8 cellular contexts compared by ENCODE assay signal in genomic region chr18:48947583-48947982, GRCh38. TPM values are rescaled to one million over a fixed set of nuclear protein-coding genes. Genes with fewer than 3 reads are reported as not detected.
DNase-seq lines count a peak whose midpoint lies in the region; ATAC-seq and TF ChIP-seq lines count a peak whose summit lies in the region.

No MANE protein-coding gene starts in this region.

- peak overlapping the region; percentile 99 for H3K4me3 Mint-ChIP-seq in activated T-helper 17 cell treated with anti-CD3 and anti-CD28 coated beads, Interleukin-2, amount 50 U/mL, for 72 hours

- peaks cover 80% of the 10 kb centered on the region for H3K36me3 Mint-ChIP-seq in activated T-helper 17 cell treated with anti-CD3 and anti-CD28 coated beads, Interleukin-2, amount 50 U/mL, for 72 hours (ENCODE audit: low read depth)

- no peak for TF ChIP-seq CTCF in GM13976 (IDR thresholded peaks at IDR 0.05; ENCODE audit: borderline replicate concordance, control extremely low read depth, extremely low read depth, insufficient read depth, missing control alignments)

- DNase-seq in NCI-H748 (lab: John Stamatoyannopoulos, UW; ENCODE audit: unreplicated experiment) (peak; percentile 38), NCI-H748 treated with DMSO at 0.1 percent for 48 hours (lab: John Stamatoyannopoulos, UW) (no peak), COLO829 (ENCODE audit: low spot score) (no peak), GM13976 (ENCODE audit: low spot score) (no peak)
- peak; percentile 25 for DNase-seq in stimulated activated CD8-positive, alpha-beta memory T cell treated with anti-CD3 and anti-CD28 coated beads, Interleukin-4, amount 100 ng/mL, for 48 hours

- H3K9me3 ChIP-seq in iPS-18c (ENCODE audit: control insufficient read depth, insufficient read depth, low read length), result no peaks in the 10 kb centered on the region

- no peaks in the 10 kb centered on the region for H3K9me3 Mint-ChIP-seq in activated T-helper 17 cell treated with anti-CD3 and anti-CD28 coated beads, Interleukin-2, amount 50 U/mL, for 72 hours

- H3K27ac Mint-ChIP-seq in activated T-helper 17 cell treated with anti-CD3 and anti-CD28 coated beads, Interleukin-2, amount 50 U/mL, for 72 hours, result peak overlapping the region; percentile 96

- in situ Hi-C loops in GM13976 (cut with MboI; ENCODE audit: low sequenced_read_pairs, unreplicated experiment), result no loop called here

- H3K27me3 Mint-ChIP-seq in activated T-helper 17 cell treated with anti-CD3 and anti-CD28 coated beads, Interleukin-2, amount 50 U/mL, for 72 hours, result no peaks in the 10 kb centered on the region

- H3K4me1 Mint-ChIP-seq in activated T-helper 17 cell treated with anti-CD3 and anti-CD28 coated beads, Interleukin-2, amount 50 U/mL, for 72 hours, result peaks cover 41% of the 10 kb centered on the region

- peak overlapping the region; percentile 80 for H3K4me3 ChIP-seq in iPS-18c (ENCODE audit: insufficient read depth, low read depth, low read length)

- ATAC-seq in activated T-helper 17 cell treated with anti-CD3 and anti-CD28 coated beads, Interleukin-2, amount 50 U/mL, for 72 hours (replicated peaks), result no peak
- no peak for ATAC-seq in HG03439 (IDR thresholded peaks at IDR 0.05; ENCODE audit: unreplicated experiment)

RNA-seq across cellular contexts. Expression of gene SMAD7, which starts 3.2 kb away (rescaled TPM):
- 10 to 100 TPM; 23.4 to 40.7 TPM for total RNA-seq in activated T-helper 17 cell treated with anti-CD3 and anti-CD28 coated beads, Interleukin-2, amount 50 U/mL, for 72 hours

Comparison
In these comparisons a context has a peak if more than half of its experiments do, and no peak if none do; other contexts are left out.
1. DNase-seq: peak in NCI-H748 (single experiment) and stimulated activated CD8-positive, alpha-beta memory T cell treated with anti-CD3 and anti-CD28 coated beads, Interleukin-4, amount 100 ng/mL, for 48 hours (single experiment); none in NCI-H748 treated with DMSO at 0.1 percent for 48 hours (single experiment), COLO829 (single experiment) and GM13976 (single experiment).